Comparison of ENCODE assay signal across 17 cellular contexts in the genomic region with DNA sequence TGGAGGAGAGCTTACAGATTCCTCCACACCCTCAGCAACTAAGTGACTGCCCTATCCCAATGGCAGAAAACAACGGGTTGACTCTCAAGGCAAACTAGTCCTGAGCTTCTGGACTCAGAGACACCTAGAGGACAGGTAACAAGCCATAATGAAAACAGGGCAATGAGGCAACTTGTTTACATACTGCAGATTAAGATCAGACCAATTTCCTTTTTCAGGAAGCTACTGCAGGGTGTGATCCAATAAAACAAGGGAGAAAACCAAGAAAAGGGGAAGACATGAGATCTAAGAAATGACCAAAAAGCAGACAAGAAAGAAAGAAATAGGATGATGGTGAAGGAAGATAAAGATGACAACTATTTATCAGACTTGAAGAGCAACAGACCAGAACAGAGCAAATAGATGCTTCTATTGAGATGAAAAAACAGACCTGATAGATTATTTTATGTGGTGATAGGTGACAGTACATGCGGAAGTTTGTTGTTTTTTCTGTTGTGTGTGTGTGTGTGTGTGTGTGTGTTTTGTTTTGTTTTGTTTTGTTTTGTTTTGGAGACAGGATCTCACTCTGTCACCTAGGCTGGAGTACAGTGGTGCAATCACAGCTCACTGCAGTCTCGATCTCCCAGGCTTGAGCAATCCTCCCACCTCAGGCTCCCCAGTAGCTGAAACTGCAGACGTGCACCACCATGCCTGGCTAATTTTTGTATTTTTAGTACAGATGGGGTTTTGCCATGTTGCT.
"Had no signal": no experiment of that assay in that cellular context is flagged by ENCODE, and none has a peak within 500 bp of the region (broad histone marks: within the 10 kb centered on the region; RNA-seq: fewer than 3 reads in every experiment).

No MANE protein-coding gene starts in this region.

- H3K36me3 ChIP-seq: adrenal gland, gastrocnemius medialis, heart right ventricle, left lung, ovary, tibial artery, vagina had no signal

- H3K4me1 ChIP-seq: adrenal gland, gastrocnemius medialis, left lung, tibial artery had no signal

- H3K9me3 ChIP-seq: adrenal gland, gastrocnemius medialis, left lung, ovary, vagina had no signal

- H3K27ac Mint-ChIP-seq: memory B cell had no signal

- H3K27ac ChIP-seq: adrenal gland, coronary artery, gastrocnemius medialis, heart right ventricle, left lung, ovary, tibial artery, vagina had no signal

- H3K27me3 ChIP-seq: adrenal gland, gastrocnemius medialis, heart right ventricle, left lung, ovary, tibial artery, vagina had no signal

- DNase-seq: activated naive CD4-positive, alpha-beta T cell treated with Interleukin-2 at 50 U/mL for 16 hours; activated T-cell treated with anti-CD3 and anti-CD28 coated beads, Interleukin-2, amount 50 U/mL, for 4 hours; adrenal gland; caudate nucleus; effector CD4-positive, alpha-beta T cell; gastrocnemius medialis; heart right ventricle; islet precursor cell; left lung; ovary; stimulated activated CD4-positive, alpha-beta T cell treated with anti-CD3 and anti-CD28 coated beads, Interleukin-4, amount 100 ng/mL, for 1 hour; stimulated activated CD8-positive, alpha-beta memory T cell treated with anti-CD3 and anti-CD28 coated beads, Interleukin-4, amount 100 ng/mL, for 48 hours; tibial artery had no signal

- H3K4me1 Mint-ChIP-seq: memory B cell had no signal

- H3K4me3 Mint-ChIP-seq: activated T-cell treated with anti-CD3 and anti-CD28 coated beads, Interleukin-2, amount 50 U/mL, for 4 hours; memory B cell; neural crest cell had no signal

- H3K4me3 ChIP-seq: adrenal gland, coronary artery, gastrocnemius medialis, heart right ventricle, left lung, ovary, tibial artery, vagina had no signal

- ATAC-seq: activated T-cell treated with anti-CD3 and anti-CD28 coated beads, Interleukin-2, amount 50 U/mL, for 4 hours; gastrocnemius medialis; heart right ventricle; left lung had no signal
